Comparison of ENCODE assay signal across 19 cellular contexts in the genomic region with DNA sequence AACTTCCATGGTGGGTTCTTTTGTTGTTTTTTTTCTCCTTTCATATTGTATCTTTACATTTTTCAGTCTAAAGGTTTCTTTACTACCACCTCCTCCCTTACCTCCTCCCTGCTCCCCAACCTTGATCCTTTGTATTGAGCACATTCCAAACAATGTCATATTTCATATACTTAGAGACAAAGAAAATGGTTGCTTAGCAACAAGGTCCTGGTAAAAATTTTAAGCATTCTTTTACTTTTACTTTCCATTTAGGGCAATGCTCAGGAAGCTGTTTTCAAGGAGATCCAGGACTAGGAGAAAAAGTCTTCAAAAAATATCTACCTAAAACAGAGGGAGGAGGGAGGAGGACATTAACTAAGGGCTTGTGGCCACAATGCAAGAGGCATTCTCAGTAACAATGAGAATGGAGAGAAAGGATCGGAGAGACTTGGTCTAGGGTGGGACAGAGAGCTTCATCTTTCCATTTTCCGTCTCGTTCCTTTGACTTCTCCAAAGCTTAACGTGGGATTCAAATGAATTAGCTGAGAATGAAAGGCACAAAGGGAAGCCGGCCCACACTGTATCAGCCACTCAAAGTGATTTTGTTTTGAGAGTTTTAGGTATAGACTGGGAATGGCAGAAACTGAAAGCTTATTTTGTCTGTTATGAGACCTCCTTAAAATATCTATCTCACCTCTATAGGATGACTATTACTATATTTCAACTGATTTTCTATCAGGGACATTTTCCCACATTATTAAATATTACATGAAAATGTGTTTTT.
DNase-seq lines count a peak whose midpoint lies in the region; ATAC-seq and TF ChIP-seq lines count a peak whose summit lies in the region.
"Had no signal": no experiment of that assay in that cellular context is flagged by ENCODE, and none has a peak within 500 bp of the region (broad histone marks: within the 10 kb centered on the region; RNA-seq: fewer than 3 reads in every experiment).

No MANE protein-coding gene starts in this region.

- H3K4me3 Mint-ChIP-seq in stimulated activated effector memory CD8-positive, alpha-beta T cell treated with anti-CD3 and anti-CD28 coated beads, Interleukin-12 subunit alpha, Interleukin-12 subunit beta, amount 100 ng/mL, for 72 hours: no peak overlapping the region
- H3K4me3 Mint-ChIP-seq: activated CD4-positive, alpha-beta T cell treated with anti-CD3 and anti-CD28 coated beads for 36 hours; immature natural killer cell; stimulated activated memory B cell treated with anti-CD40 and anti-IgM and Interleukin-4, amounts not matched to agents 10 μg/mL and 1 μg/mL and 100 μg/mL, for 72 hours had no signal

- H3K79me2 ChIP-seq in Loucy (ENCODE audit: insufficient read depth, low read length): no peaks in the 10 kb centered on the region

- peaks cover 2% of the 10 kb centered on the region for H3K9me3 Mint-ChIP-seq in stimulated activated effector memory CD8-positive, alpha-beta T cell treated with anti-CD3 and anti-CD28 coated beads, Interleukin-12 subunit alpha, Interleukin-12 subunit beta, amount 100 ng/mL, for 72 hours

- H3K36me3 ChIP-seq in Loucy (ENCODE audit: insufficient read depth, low read length) (no peaks in the 10 kb centered on the region), thyroid gland (no peaks in the 10 kb centered on the region)
- H3K36me3 ChIP-seq: BE2C, cardiac muscle cell, HAP-1, MG63, right lobe of liver had no signal

- H4K20me1 ChIP-seq in Loucy (ENCODE audit: insufficient read depth, low read length, poor library complexity, severe bottlenecking): no peaks in the 10 kb centered on the region

- no peak overlapping the region for H3K9ac ChIP-seq in Loucy (ENCODE audit: low read depth, low read length, poor library complexity, severe bottlenecking)

- no peaks in the 10 kb centered on the region for H3K27me3 ChIP-seq in Loucy (ENCODE audit: insufficient read depth, low read length, poor library complexity, severe bottlenecking)
- H3K27me3 ChIP-seq in thyroid gland: no peaks in the 10 kb centered on the region
- H3K27me3 ChIP-seq: BE2C, cardiac muscle cell, MG63, right lobe of liver had no signal

- no peak for TF ChIP-seq CTCF in Loucy (conservative IDR thresholded peaks at IDR 0.05; ENCODE audit: low read length)
- no peak for TF ChIP-seq CTCF in thyroid gland (IDR thresholded peaks at IDR 0.05)

- H2AFZ ChIP-seq in Loucy (ENCODE audit: low read length): peak overlapping the region; percentile 56

- no peaks in the 10 kb centered on the region for H3K4me1 Mint-ChIP-seq in stimulated activated effector memory CD8-positive, alpha-beta T cell treated with anti-CD3 and anti-CD28 coated beads, Interleukin-12 subunit alpha, Interleukin-12 subunit beta, amount 100 ng/mL, for 72 hours
- H3K4me1 Mint-ChIP-seq: activated CD4-positive, alpha-beta T cell treated with anti-CD3 and anti-CD28 coated beads for 36 hours; immature natural killer cell; stimulated activated memory B cell treated with anti-CD40 and anti-IgM and Interleukin-4, amounts not matched to agents 10 μg/mL and 1 μg/mL and 100 μg/mL, for 72 hours had no signal

- no peaks in the 10 kb centered on the region for H3K4me1 ChIP-seq in Loucy (ENCODE audit: insufficient read depth, low read length, poor library complexity, severe bottlenecking)
- H3K4me1 ChIP-seq in thyroid gland: no peaks in the 10 kb centered on the region
- H3K4me1 ChIP-seq: BE2C, right lobe of liver had no signal

- peak; percentile 31 for DNase-seq in astrocyte of the hippocampus (ENCODE audit: low read depth, low spot score)
- DNase-seq in glomerular endothelial cell (ENCODE audit: extremely low read depth, low read depth, low spot score): peak; percentile 3
- DNase-seq in thyroid gland: no peak
- no peak for DNase-seq in stimulated activated effector memory CD8-positive, alpha-beta T cell treated with anti-CD3 and anti-CD28 coated beads, Interleukin-12 subunit alpha, Interleukin-12 subunit beta, amount 100 ng/mL, for 72 hours (ENCODE audit: low spot score in 2 of 2)
- DNase-seq in stimulated activated CD4-positive, alpha-beta T cell treated with anti-CD3 and anti-CD28 coated beads, Interleukin-4, amount 100 ng/mL, for 4 hours: no peak
- DNase-seq: activated CD4-positive, alpha-beta T cell treated with anti-CD3 and anti-CD28 coated beads for 36 hours; BE2C; Caco-2; immature natural killer cell; MG63; NCI-H345; NK-92 treated with Interleukin-12 subunit alpha and Interleukin-12 subunit beta, amount 100 ng/mL, for 24 hours; right lobe of liver had no signal

- H3K9me3 ChIP-seq in Loucy (ENCODE audit: insufficient read depth, low read depth, low read length) (no peaks in the 10 kb centered on the region), thyroid gland (no peaks in the 10 kb centered on the region)
- H3K9me3 ChIP-seq: BE2C, Caco-2, HAP-1, MG63, right lobe of liver had no signal

- H3K4me2 ChIP-seq in Loucy (ENCODE audit: low read depth, low read length, poor library complexity, severe bottlenecking): peak overlapping the region; percentile 27

- H3K27ac Mint-ChIP-seq in stimulated activated effector memory CD8-positive, alpha-beta T cell treated with anti-CD3 and anti-CD28 coated beads, Interleukin-12 subunit alpha, Interleukin-12 subunit beta, amount 100 ng/mL, for 72 hours: no peak overlapping the region
- H3K27ac Mint-ChIP-seq: activated CD4-positive, alpha-beta T cell treated with anti-CD3 and anti-CD28 coated beads for 36 hours; immature natural killer cell; stimulated activated memory B cell treated with anti-CD40 and anti-IgM and Interleukin-4, amounts not matched to agents 10 μg/mL and 1 μg/mL and 100 μg/mL, for 72 hours had no signal

- no peak for TF ChIP-seq POLR2A in thyroid gland (IDR thresholded peaks at IDR 0.05)

- no peak overlapping the region for H3K4me3 ChIP-seq in Loucy (ENCODE audit: low read length, poor library complexity, severe bottlenecking)
- no peak overlapping the region for H3K4me3 ChIP-seq in thyroid gland (replicated peaks in 1 of 3)
- H3K4me3 ChIP-seq: cardiac muscle cell, HAP-1, MG63, right lobe of liver had no signal

- 82 to 89% methylated on average over 5 of the region's 5 CpGs for WGBS in thyroid gland, 2 donors

- H3K27ac ChIP-seq in thyroid gland: no peak overlapping the region
- H3K27ac ChIP-seq: cardiac muscle cell, right lobe of liver, RWPE1 had no signal

- H3F3A ChIP-seq in Loucy (ENCODE audit: low read depth): no peaks in the 10 kb centered on the region

- H3K9me2 ChIP-seq in Loucy (replicated peaks; ENCODE audit: low read depth, low read length): no peaks in the 10 kb centered on the region

- H3K36me3 Mint-ChIP-seq in stimulated activated effector memory CD8-positive, alpha-beta T cell treated with anti-CD3 and anti-CD28 coated beads, Interleukin-12 subunit alpha, Interleukin-12 subunit beta, amount 100 ng/mL, for 72 hours: no peaks in the 10 kb centered on the region
- H3K36me3 Mint-ChIP-seq: immature natural killer cell; stimulated activated memory B cell treated with anti-CD40 and anti-IgM and Interleukin-4, amounts not matched to agents 10 μg/mL and 1 μg/mL and 100 μg/mL, for 72 hours had no signal

- intact Hi-C loops in thyroid gland (cut with DNase I): no loop called here

- no peak for ATAC-seq in stimulated activated effector memory CD8-positive, alpha-beta T cell treated with anti-CD3 and anti-CD28 coated beads, Interleukin-12 subunit alpha, Interleukin-12 subunit beta, amount 100 ng/mL, for 72 hours
- no peak for ATAC-seq in HG03565 (IDR thresholded peaks at IDR 0.05; ENCODE audit: unreplicated experiment)
- ATAC-seq: activated CD4-positive, alpha-beta T cell treated with anti-CD3 and anti-CD28 coated beads for 36 hours; right lobe of liver; stimulated activated memory B cell treated with anti-CD40 and anti-IgM and Interleukin-4, amounts not matched to agents 10 μg/mL and 1 μg/mL and 100 μg/mL, for 72 hours had no signal

Comparison
In these comparisons a context has a peak if more than half of its experiments do, and no peak if none do; other contexts are left out.
1. DNase-seq: peak in astrocyte of the hippocampus (single experiment) and glomerular endothelial cell (single experiment); none in thyroid gland (0 of 2), stimulated activated effector memory CD8-positive, alpha-beta T cell treated with anti-CD3 and anti-CD28 coated beads, Interleukin-12 subunit alpha, Interleukin-12 subunit beta, amount 100 ng/mL, for 72 hours (0 of 2) and stimulated activated CD4-positive, alpha-beta T cell treated with anti-CD3 and anti-CD28 coated beads, Interleukin-4, amount 100 ng/mL, for 4 hours (0 of 2).